Comparison of ENCODE assay signal across 19 cellular contexts in the genomic region with DNA sequence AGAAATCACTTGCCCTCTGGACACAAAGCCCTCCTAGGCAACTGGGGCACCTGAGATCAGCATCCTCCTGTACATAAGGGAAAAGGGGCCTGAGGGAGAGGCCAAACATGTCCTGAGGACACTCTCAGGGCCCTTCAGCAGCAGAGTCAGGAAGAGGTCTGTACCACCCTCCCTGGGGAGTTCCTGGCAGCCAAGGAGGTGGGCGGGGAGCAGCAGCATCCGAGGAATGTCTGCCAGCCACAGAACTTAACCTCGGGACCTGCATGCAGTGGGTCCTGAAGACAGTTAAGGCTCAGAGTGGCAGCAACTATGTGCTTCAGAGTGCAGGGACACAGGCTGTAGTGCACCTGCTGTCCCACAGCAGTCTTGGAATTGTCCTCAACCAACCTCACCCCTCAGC.
DNase-seq lines count a peak whose midpoint lies in the region; ATAC-seq and TF ChIP-seq lines count a peak whose summit lies in the region.
"Had no signal": no experiment of that assay in that cellular context is flagged by ENCODE, and none has a peak within 500 bp of the region (broad histone marks: within the 10 kb centered on the region; RNA-seq: fewer than 3 reads in every experiment).

No MANE protein-coding gene starts in this region.

- H3K4me3 ChIP-seq in psoas muscle (no peak overlapping the region), BE2C (ENCODE audit: low read depth, low read length) (no peak overlapping the region), adrenal gland (no peak overlapping the region)
- H3K4me3 ChIP-seq: tibial nerve had no signal

- CTCF ChIA-PET in Calu3 (lab: Charles Lee) (no interaction called here), WTC11 (lab: Charles Lee) (interaction anchor here (3.6 kb wide), 1 partner anchor 74 kb away, joined by 13 read pairs; no protein-coding TSS in a partner anchor)

- TF ChIP-seq CTCF in Calu3 (IDR thresholded peaks at IDR 0.05; ENCODE audit: unreplicated experiment) (no peak), WTC11 (IDR thresholded peaks at IDR 0.05) (no peak), psoas muscle (IDR thresholded peaks at IDR 0.05) (no peak), BE2C (IDR thresholded peaks at IDR 0.05; ENCODE audit: low read depth, low read length) (no peak), adrenal gland (IDR thresholded peaks at IDR 0.05) (no peak), type B pancreatic cell (conservative IDR thresholded peaks at IDR 0.05) (no peak)

- TF ChIP-seq POLR2A in adrenal gland (IDR thresholded peaks at IDR 0.05): no peak

- BruUV-seq in Calu3 (replicated peaks; lab: Mats Ljungman, UMichigan): no TSS peak

- no peaks in the 10 kb centered on the region for H3K9me3 Mint-ChIP-seq in Calu3 (ENCODE audit: low read depth, unreplicated experiment)
- H3K9me3 Mint-ChIP-seq in WTC11: no peaks in the 10 kb centered on the region
- H3K9me3 Mint-ChIP-seq in type B pancreatic cell: no peaks in the 10 kb centered on the region
- H3K9me3 Mint-ChIP-seq: activated naive CD4-positive, alpha-beta T cell treated with anti-CD3 and anti-CD28 coated beads, Interleukin-2, amount 50 U/mL, for 72 hours; activated T-helper 1 cell treated with anti-CD3 and anti-CD28 coated beads, Interleukin-12 subunit alpha, Interleukin-12 subunit beta, Interleukin-2, Interleukin-4 antibody, amounts not matched to agents 30 ng/mL and 10 ng/mL and 1 ng/mL, durations not matched to agents 14 hours and 24 hours and 36 hours; dendritic cell treated with granulocyte-macrophage colony-stimulating factor and Interleukin-4, amounts not matched to agents 40 ng/mL and 50 ng/mL, for 4 days had no signal

- H3K36me3 Mint-ChIP-seq in Calu3 (ENCODE audit: insufficient read depth, unreplicated experiment): no peaks in the 10 kb centered on the region
- no peaks in the 10 kb centered on the region for H3K36me3 Mint-ChIP-seq in WTC11
- H3K36me3 Mint-ChIP-seq in type B pancreatic cell: no peaks in the 10 kb centered on the region
- H3K36me3 Mint-ChIP-seq: activated naive CD4-positive, alpha-beta T cell treated with anti-CD3 and anti-CD28 coated beads, Interleukin-2, amount 50 U/mL, for 72 hours had no signal

- ATAC-seq in WTC11: 0 out of 2 replicates have a peak, but pooled peaks have one; percentile 18
- ATAC-seq in psoas muscle: no peak
- ATAC-seq in left cardiac atrium: no peak
- ATAC-seq: activated naive CD4-positive, alpha-beta T cell treated with anti-CD3 and anti-CD28 coated beads, Interleukin-2, amount 50 U/mL, for 72 hours had no signal

- POLR2A ChIA-PET in WTC11 (lab: Charles Lee): no interaction called here

- intact Hi-C loops in Calu3 (cut with micrococcal nuclease; ENCODE audit: unreplicated experiment): no loop called here
- intact Hi-C loops in psoas muscle (cut with DNase I): no loop called here
- intact Hi-C loops in left cardiac atrium (cut with DNase I): no loop called here
- intact Hi-C loops in adrenal gland (cut with DNase I): no loop called here

- H3K9me3 ChIP-seq in psoas muscle (no peaks in the 10 kb centered on the region), BE2C (no peaks in the 10 kb centered on the region), adrenal gland (replicated peaks in 1 of 3) (no peaks in the 10 kb centered on the region)
- H3K9me3 ChIP-seq: tibial nerve had no signal

- peaks cover under 1% of the 10 kb centered on the region for H3K4me1 Mint-ChIP-seq in Calu3 (ENCODE audit: low read depth, unreplicated experiment)
- peaks cover 15% of the 10 kb centered on the region for H3K4me1 Mint-ChIP-seq in WTC11
- peaks cover 4% of the 10 kb centered on the region for H3K4me1 Mint-ChIP-seq in type B pancreatic cell (ENCODE audit: unreplicated experiment)

- H3K27me3 ChIP-seq in psoas muscle (ENCODE audit: insufficient read depth in 3 of 3, low read length in 2 of 3): no peaks in the 10 kb centered on the region
- H3K27me3 ChIP-seq in BE2C: no peaks in the 10 kb centered on the region
- no peaks in the 10 kb centered on the region for H3K27me3 ChIP-seq in adrenal gland
- H3K27me3 ChIP-seq: tibial nerve had no signal

- H3K4me1 ChIP-seq in psoas muscle: peaks cover 19% of the 10 kb centered on the region
- no peaks in the 10 kb centered on the region for H3K4me1 ChIP-seq in BE2C
- no peaks in the 10 kb centered on the region for H3K4me1 ChIP-seq in adrenal gland (replicated peaks in 1 of 2)

- H3K4me3 Mint-ChIP-seq in Calu3 (ENCODE audit: low read depth, unreplicated experiment) (no peak overlapping the region), WTC11 (no peak overlapping the region), type B pancreatic cell (no peak overlapping the region)
- H3K4me3 Mint-ChIP-seq: activated T-helper 1 cell treated with anti-CD3 and anti-CD28 coated beads, Interleukin-12 subunit alpha, Interleukin-12 subunit beta, Interleukin-2, Interleukin-4 antibody, amounts not matched to agents 30 ng/mL and 10 ng/mL and 1 ng/mL, durations not matched to agents 14 hours and 24 hours and 36 hours; dendritic cell treated with granulocyte-macrophage colony-stimulating factor and Interleukin-4, amounts not matched to agents 40 ng/mL and 50 ng/mL, for 4 days had no signal

- 30 to 62% (median 36%) methylated on average over 3 of the region's 3 CpGs for WGBS in psoas muscle, 3 donors
- WGBS in adrenal gland, 4 donors: 64 to 91% (median 90%) methylated on average over 3 of the region's 3 CpGs; no CpG with 5 or more reads in 1 of the 4 donors

- H3K27ac Mint-ChIP-seq in Calu3 (ENCODE audit: unreplicated experiment) (no peak overlapping the region), WTC11 (no peak overlapping the region), type B pancreatic cell (no peak overlapping the region)
- H3K27ac Mint-ChIP-seq: activated naive CD4-positive, alpha-beta T cell treated with anti-CD3 and anti-CD28 coated beads, Interleukin-2, amount 50 U/mL, for 72 hours; activated T-helper 1 cell treated with anti-CD3 and anti-CD28 coated beads, Interleukin-12 subunit alpha, Interleukin-12 subunit beta, Interleukin-2, Interleukin-4 antibody, amounts not matched to agents 30 ng/mL and 10 ng/mL and 1 ng/mL, durations not matched to agents 14 hours and 24 hours and 36 hours; dendritic cell treated with granulocyte-macrophage colony-stimulating factor and Interleukin-4, amounts not matched to agents 40 ng/mL and 50 ng/mL, for 4 days had no signal

- H3K27me3 Mint-ChIP-seq in Calu3 (ENCODE audit: unreplicated experiment) (peaks cover 73% of the 10 kb centered on the region), WTC11 (ENCODE audit: low read depth) (no peaks in the 10 kb centered on the region; the same call in 1 of the 2 replicates), type B pancreatic cell (peaks cover 15% of the 10 kb centered on the region)

- H3K36me3 ChIP-seq in psoas muscle (ENCODE audit: insufficient read depth in 1 of 2, low read depth in 1 of 2) (peaks cover 0 to 73% of the 10 kb centered on the region in 2 donors), BE2C (no peaks in the 10 kb centered on the region), adrenal gland (replicated peaks in 1 of 2) (no peaks in the 10 kb centered on the region)
- H3K36me3 ChIP-seq: tibial nerve had no signal

- H3K27ac ChIP-seq in psoas muscle (peak overlapping the region; percentile 14), adrenal gland (no peak overlapping the region)
- H3K27ac ChIP-seq: KMS-11, tibial nerve had no signal

- DNase-seq in Calu3: peak; percentile 9
- peak; percentile 16 for DNase-seq in HT1080 (ENCODE audit: low read depth)
- DNase-seq in WTC11 (ENCODE audit: low spot score): no peak
- DNase-seq in psoas muscle: no peak
- no peak for DNase-seq in left cardiac atrium
- DNase-seq in BE2C: no peak
- DNase-seq in adrenal gland: no peak
- no peak for DNase-seq in type B pancreatic cell (ENCODE audit: extremely low spot score, unreplicated experiment)
- DNase-seq: AML-193; central memory CD4-positive, alpha-beta T cell; mammary epithelial cell; NCI-H1436 treated with DMSO at 0.1 percent for 48 hours; NCI-H2171; NCI-H526 treated with DMSO at 0.1 percent for 48 hours had no signal

TF ChIP-seq in WTC11, 78 proteins besides CTCF, POLR2A, EP300 and RAD21:
- TF ChIP-seq, protein P1, sequence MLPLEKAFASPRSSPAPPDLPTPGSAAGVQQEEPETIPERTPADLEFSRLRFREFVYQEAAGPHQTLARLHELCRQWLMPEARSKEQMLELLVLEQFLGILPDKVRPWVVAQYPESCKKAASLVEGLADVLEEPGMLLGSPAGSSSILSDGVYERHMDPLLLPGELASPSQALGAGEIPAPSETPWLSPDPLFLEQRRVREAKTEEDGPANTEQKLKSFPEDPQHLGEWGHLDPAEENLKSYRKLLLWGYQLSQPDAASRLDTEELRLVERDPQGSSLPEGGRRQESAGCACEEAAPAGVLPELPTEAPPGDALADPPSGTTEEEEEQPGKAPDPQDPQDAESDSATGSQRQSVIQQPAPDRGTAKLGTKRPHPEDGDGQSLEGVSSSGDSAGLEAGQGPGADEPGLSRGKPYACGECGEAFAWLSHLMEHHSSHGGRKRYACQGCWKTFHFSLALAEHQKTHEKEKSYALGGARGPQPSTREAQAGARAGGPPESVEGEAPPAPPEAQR (CRISPR knock-in tag; IDR thresholded peaks at IDR 0.05): no peak
TF ChIP-seq in WTC11: peak in this region for 0.

Comparison
In these comparisons a context has a peak if more than half of its experiments do, and no peak if none do; other contexts are left out.
1. DNase-seq: peak in Calu3 (single experiment) and HT1080 (single experiment); none in WTC11 (single experiment), psoas muscle (0 of 2), left cardiac atrium (single experiment), BE2C (single experiment), adrenal gland (0 of 7) and type B pancreatic cell (single experiment).